In the genomic region with DNA sequence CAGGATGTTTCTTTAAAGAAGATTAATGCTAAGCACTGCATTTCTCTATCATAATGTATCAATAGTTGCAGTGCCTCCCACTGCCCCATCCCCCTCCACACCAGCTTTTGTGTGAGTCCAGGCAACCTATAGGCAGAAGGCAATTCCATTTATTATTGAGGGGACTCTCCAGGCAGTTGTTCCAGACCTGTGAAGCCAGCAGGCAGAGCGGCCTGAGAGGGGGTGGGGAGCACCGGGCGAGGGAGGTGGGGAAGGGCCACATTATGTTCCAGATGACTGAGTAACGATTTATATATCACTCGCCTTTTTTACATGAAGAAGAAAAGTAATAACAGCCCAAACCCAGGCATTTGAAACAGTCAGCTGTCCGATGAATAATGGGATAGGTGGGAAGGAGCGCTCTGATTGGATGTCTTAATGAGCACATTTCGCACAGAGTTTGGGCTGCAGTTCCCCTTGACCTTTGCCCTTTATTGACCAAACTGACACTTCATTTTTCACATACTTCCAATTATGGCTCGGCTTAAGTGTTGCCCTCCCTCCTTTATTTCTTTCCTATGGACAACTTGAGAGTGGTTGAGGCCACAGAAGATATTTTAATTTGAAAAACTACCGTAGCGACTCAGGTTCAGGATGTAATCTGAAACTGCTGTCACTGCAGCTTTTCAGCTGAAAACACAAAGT, we compare ENCODE assay signal across 1 cellular context.
A peak's percentile ranks its signal among the peaks of the same experiment; 100 is the strongest.
TF ChIP-seq lines count a peak whose summit lies in the region.

No MANE protein-coding gene starts in this region.

TF ChIP-seq in K562, 482 proteins besides CTCF, POLR2A, EP300 and RAD21:
- TF ChIP-seq NR2C1 (IDR thresholded peaks at IDR 0.05) (peak; percentile 59), NR2C1 (tag; IDR thresholded peaks at IDR 0.05) (peak; percentile 78), MEIS2 (IDR thresholded peaks at IDR 0.05; ENCODE audit: partially characterized antibody) (peak; percentile 67), NR2C2 (CRISPR knock-in tag; IDR thresholded peaks at IDR 0.05) (no peak), NR2C2 (tag; IDR thresholded peaks at IDR 0.05) (peak; percentile 53; the same call in 1 of the 2 replicates), SPI1 (IDR thresholded peaks at IDR 0.05; ENCODE audit: borderline replicate concordance, low read depth, low read length) (peak; percentile 36; the same call in 1 of the 2 replicates)
- TF ChIP-seq, protein P1, sequence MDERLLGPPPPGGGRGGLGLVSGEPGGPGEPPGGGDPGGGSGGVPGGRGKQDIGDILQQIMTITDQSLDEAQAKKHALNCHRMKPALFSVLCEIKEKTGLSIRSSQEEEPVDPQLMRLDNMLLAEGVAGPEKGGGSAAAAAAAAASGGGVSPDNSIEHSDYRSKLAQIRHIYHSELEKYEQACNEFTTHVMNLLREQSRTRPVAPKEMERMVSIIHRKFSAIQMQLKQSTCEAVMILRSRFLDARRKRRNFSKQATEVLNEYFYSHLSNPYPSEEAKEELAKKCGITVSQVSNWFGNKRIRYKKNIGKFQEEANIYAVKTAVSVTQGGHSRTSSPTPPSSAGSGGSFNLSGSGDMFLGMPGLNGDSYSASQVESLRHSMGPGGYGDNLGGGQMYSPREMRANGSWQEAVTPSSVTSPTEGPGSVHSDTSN (CRISPR knock-in tag; IDR thresholded peaks at IDR 0.05; ENCODE audit: low read depth): no peak
- TF ChIP-seq, protein P1 (tag; conservative IDR thresholded peaks at IDR 0.05; ENCODE audit: low read depth): peak; percentile 25; the same call in 1 of the 2 replicates
- TF ChIP-seq, protein P2, sequence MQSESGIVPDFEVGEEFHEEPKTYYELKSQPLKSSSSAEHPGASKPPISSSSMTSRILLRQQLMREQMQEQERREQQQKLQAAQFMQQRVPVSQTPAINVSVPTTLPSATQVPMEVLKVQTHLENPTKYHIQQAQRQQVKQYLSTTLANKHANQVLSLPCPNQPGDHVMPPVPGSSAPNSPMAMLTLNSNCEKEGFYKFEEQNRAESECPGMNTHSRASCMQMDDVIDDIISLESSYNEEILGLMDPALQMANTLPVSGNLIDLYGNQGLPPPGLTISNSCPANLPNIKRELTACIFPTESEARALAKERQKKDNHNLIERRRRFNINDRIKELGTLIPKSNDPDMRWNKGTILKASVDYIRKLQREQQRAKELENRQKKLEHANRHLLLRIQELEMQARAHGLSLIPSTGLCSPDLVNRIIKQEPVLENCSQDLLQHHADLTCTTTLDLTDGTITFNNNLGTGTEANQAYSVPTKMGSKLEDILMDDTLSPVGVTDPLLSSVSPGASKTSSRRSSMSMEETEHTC (IDR thresholded peaks at IDR 0.05): no peak
